Comparison of ENCODE assay signal across 1 cellular context in the genomic region with DNA sequence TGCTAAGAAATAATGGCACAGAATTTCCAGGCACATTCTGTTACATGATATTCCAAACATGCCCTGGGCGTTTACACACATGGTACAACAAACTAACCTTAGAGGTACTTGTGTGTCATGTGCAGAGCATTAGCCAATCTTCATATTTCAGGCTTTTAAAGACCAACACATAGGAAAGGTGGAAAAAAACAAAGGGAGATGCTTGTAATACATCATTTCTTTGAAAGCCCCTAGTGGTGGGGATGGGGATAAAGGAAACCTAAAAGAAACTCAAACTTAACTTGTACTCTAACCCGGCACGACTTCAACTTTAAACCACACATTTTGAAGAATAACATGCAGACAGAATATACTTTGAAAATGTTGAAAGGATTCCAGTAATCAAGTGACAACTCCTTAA.
TF ChIP-seq lines count a peak whose summit lies in the region.

No MANE protein-coding gene starts in this region.

TF ChIP-seq in GM23338, 12 proteins besides CTCF, POLR2A, EP300 and RAD21 (continued from another document):
- TF ChIP-seq, protein P1, sequence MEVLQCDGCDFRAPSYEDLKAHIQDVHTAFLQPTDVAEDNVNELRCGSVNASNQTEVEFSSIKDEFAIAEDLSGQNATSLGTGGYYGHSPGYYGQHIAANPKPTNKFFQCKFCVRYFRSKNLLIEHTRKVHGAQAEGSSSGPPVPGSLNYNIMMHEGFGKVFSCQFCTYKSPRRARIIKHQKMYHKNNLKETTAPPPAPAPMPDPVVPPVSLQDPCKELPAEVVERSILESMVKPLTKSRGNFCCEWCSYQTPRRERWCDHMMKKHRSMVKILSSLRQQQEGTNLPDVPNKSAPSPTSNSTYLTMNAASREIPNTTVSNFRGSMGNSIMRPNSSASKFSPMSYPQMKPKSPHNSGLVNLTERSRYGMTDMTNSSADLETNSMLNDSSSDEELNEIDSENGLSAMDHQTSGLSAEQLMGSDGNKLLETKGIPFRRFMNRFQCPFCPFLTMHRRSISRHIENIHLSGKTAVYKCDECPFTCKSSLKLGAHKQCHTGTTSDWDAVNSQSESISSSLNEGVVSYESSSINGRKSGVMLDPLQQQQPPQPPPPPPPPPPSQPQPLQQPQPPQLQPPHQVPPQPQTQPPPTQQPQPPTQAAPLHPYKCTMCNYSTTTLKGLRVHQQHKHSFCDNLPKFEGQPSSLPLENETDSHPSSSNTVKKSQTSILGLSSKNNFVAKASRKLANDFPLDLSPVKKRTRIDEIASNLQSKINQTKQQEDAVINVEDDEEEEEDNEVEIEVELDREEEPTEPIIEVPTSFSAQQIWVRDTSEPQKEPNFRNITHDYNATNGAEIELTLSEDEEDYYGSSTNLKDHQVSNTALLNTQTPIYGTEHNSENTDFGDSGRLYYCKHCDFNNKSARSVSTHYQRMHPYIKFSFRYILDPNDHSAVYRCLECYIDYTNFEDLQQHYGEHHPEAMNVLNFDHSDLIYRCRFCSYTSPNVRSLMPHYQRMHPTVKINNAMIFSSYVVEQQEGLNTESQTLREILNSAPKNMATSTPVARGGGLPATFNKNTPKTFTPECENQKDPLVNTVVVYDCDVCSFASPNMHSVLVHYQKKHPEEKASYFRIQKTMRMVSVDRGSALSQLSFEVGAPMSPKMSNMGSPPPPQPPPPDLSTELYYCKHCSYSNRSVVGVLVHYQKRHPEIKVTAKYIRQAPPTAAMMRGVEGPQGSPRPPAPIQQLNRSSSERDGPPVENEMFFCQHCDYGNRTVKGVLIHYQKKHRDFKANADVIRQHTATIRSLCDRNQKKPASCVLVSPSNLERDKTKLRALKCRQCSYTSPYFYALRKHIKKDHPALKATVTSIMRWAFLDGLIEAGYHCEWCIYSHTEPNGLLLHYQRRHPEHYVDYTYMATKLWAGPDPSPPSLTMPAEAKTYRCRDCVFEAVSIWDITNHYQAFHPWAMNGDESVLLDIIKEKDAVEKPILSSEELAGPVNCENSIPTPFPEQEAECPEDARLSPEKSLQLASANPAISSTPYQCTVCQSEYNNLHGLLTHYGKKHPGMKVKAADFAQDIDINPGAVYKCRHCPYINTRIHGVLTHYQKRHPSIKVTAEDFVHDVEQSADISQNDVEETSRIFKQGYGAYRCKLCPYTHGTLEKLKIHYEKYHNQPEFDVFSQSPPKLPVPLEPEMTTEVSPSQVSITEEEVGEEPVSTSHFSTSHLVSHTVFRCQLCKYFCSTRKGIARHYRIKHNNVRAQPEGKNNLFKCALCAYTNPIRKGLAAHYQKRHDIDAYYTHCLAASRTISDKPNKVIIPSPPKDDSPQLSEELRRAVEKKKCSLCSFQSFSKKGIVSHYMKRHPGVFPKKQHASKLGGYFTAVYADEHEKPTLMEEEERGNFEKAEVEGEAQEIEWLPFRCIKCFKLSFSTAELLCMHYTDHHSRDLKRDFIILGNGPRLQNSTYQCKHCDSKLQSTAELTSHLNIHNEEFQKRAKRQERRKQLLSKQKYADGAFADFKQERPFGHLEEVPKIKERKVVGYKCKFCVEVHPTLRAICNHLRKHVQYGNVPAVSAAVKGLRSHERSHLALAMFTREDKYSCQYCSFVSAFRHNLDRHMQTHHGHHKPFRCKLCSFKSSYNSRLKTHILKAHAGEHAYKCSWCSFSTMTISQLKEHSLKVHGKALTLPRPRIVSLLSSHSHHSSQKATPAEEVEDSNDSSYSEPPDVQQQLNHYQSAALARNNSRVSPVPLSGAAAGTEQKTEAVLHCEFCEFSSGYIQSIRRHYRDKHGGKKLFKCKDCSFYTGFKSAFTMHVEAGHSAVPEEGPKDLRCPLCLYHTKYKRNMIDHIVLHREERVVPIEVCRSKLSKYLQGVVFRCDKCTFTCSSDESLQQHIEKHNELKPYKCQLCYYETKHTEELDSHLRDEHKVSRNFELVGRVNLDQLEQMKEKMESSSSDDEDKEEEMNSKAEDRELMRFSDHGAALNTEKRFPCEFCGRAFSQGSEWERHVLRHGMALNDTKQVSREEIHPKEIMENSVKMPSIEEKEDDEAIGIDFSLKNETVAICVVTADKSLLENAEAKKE (CRISPR knock-in tag; IDR thresholded peaks at IDR 0.05) = no peak
- TF ChIP-seq CREB1 (CRISPR knock-in tag; IDR thresholded peaks at IDR 0.05; ENCODE audit: low read depth) (no peak), ZNF114 (CRISPR knock-in tag; IDR thresholded peaks at IDR 0.05) (no peak), ZNF331 (CRISPR knock-in tag; IDR thresholded peaks at IDR 0.05; ENCODE audit: low read depth) (no peak), JUNB (IDR thresholded peaks at IDR 0.05; ENCODE audit: unreplicated experiment) (no peak), POLR2AphosphoS5 (IDR thresholded peaks at IDR 0.05; ENCODE audit: low read depth) (no peak)
